ENCODE assay signal across 24 cellular contexts in the genomic region with DNA sequence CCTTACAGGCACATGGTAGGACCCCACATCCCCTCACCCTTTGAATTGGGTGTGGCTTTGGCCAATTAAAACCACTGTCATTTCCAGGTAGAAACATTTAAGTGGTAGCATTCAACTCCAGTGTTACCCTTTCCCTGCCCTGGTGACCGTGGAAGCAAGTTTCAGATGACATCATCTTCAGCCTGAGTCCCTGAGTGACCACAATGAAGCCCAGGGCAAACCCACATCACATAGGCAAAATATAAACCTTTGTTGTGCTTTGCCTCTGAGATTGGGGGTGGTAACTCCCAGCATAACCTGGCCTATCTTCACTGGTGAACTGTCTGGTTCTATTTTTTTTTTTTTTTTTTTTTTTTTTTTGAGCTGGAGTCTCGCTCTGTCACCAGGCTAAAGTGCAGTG.
DNase-seq lines count a peak whose midpoint lies in the region; ATAC-seq and TF ChIP-seq lines count a peak whose summit lies in the region.
"Had no signal": no experiment of that assay in that cellular context is flagged by ENCODE, and none has a peak within 500 bp of the region (broad histone marks: within the 10 kb centered on the region; RNA-seq: fewer than 3 reads in every experiment).

No MANE protein-coding gene starts in this region.

- CTCF ChIA-PET in activated CD4-positive, alpha-beta T cell treated with anti-CD3 and anti-CD28 coated beads for 36 hours (lab: Charles Lee): no interaction called here

- peaks cover 23% of the 10 kb centered on the region for H3K4me1 ChIP-seq in MM.1S (ENCODE audit: low read length)

- H3K79me2 ChIP-seq in MM.1S (ENCODE audit: low read length): no peaks in the 10 kb centered on the region

- H3K4me3 Mint-ChIP-seq in type B pancreatic cell: no peak overlapping the region
- H3K4me3 Mint-ChIP-seq in activated CD4-positive, alpha-beta T cell treated with anti-CD3 and anti-CD28 coated beads for 36 hours: no peak overlapping the region
- H3K4me3 Mint-ChIP-seq: CD8-positive, alpha-beta T cell; IgD-negative memory B cell had no signal

- intact Hi-C loops in head of caudate nucleus (cut with DNase I): no loop called here
- intact Hi-C loops in activated CD4-positive, alpha-beta T cell treated with anti-CD3 and anti-CD28 coated beads for 36 hours (cut with DNase I, micrococcal nuclease): no loop called here

- peaks cover 6% of the 10 kb centered on the region; the same call in 1 of the 2 replicates for H3F3A ChIP-seq in MM.1S (ENCODE audit: insufficient read depth, low read length)

- H3K36me3 Mint-ChIP-seq in type B pancreatic cell: no peaks in the 10 kb centered on the region
- H3K36me3 Mint-ChIP-seq in activated CD4-positive, alpha-beta T cell treated with anti-CD3 and anti-CD28 coated beads for 36 hours (ENCODE audit: low read depth): no peaks in the 10 kb centered on the region
- H3K36me3 Mint-ChIP-seq: CD8-positive, alpha-beta T cell; IgD-negative memory B cell had no signal

- peak overlapping the region; percentile 25; the same call in 1 of the 2 replicates for H3K27ac ChIP-seq in MM.1S (ENCODE audit: low read length)
- H3K27ac ChIP-seq: C4-2B, KMS-11, RWPE1 had no signal

- POLR2A ChIA-PET in activated CD4-positive, alpha-beta T cell treated with anti-CD3 and anti-CD28 coated beads for 36 hours (lab: Charles Lee): no interaction called here

- H3K4me2 ChIP-seq in MM.1S (ENCODE audit: low read depth, low read length): no peak overlapping the region
- H3K4me2 ChIP-seq: KMS-11, SK-N-SH had no signal

- H2AFZ ChIP-seq in MM.1S (ENCODE audit: low read length): no peak overlapping the region

- H3K4me1 Mint-ChIP-seq in type B pancreatic cell (ENCODE audit: unreplicated experiment): peaks cover 5% of the 10 kb centered on the region
- H3K4me1 Mint-ChIP-seq in activated CD4-positive, alpha-beta T cell treated with anti-CD3 and anti-CD28 coated beads for 36 hours: no peaks in the 10 kb centered on the region
- H3K4me1 Mint-ChIP-seq: IgD-negative memory B cell had no signal

- H3K27me3 ChIP-seq in MM.1S (replicated peaks; ENCODE audit: insufficient read depth, low read length): no peaks in the 10 kb centered on the region

- DNase-seq in EL (peak; percentile 34), MM.1S (peak; percentile 55), astrocyte of the hippocampus (ENCODE audit: low read depth, low spot score) (peak; percentile 19), head of caudate nucleus (no peak), COR-L47 (lab: John Stamatoyannopoulos, UW) (no peak), type B pancreatic cell (ENCODE audit: extremely low spot score, unreplicated experiment) (no peak)
- DNase-seq in activated CD4-positive, alpha-beta T cell treated with anti-CD3 and anti-CD28 coated beads for 36 hours: no peak
- DNase-seq: CD8-positive, alpha-beta T cell; DMS153; GF-D8; NCI-H1092; NCI-H1417 treated with DMSO at 0.1 percent for 48 hours; NCI-H1694 treated with DMSO at 0.1 percent for 48 hours; NCI-H2081; NCI-H2227 treated with DMSO at 0.1 percent for 48 hours; NCI-H526 treated with DMSO at 0.1 percent for 48 hours; SHP77; SK-N-SH; SW 1271 had no signal

- TF ChIP-seq CTCF in MM.1S (IDR thresholded peaks at IDR 0.05; ENCODE audit: low read length) (no peak), type B pancreatic cell (conservative IDR thresholded peaks at IDR 0.05) (no peak)

- peaks cover 16% of the 10 kb centered on the region for H3K27me3 Mint-ChIP-seq in type B pancreatic cell
- peaks cover 3% of the 10 kb centered on the region for H3K27me3 Mint-ChIP-seq in activated CD4-positive, alpha-beta T cell treated with anti-CD3 and anti-CD28 coated beads for 36 hours

- no peaks in the 10 kb centered on the region for H3K9me3 Mint-ChIP-seq in type B pancreatic cell
- no peaks in the 10 kb centered on the region for H3K9me3 Mint-ChIP-seq in activated CD4-positive, alpha-beta T cell treated with anti-CD3 and anti-CD28 coated beads for 36 hours (ENCODE audit: low read depth)
- H3K9me3 Mint-ChIP-seq: CD8-positive, alpha-beta T cell had no signal

- H3K9me3 ChIP-seq in MM.1S (replicated peaks; ENCODE audit: insufficient read depth, low read length): no peaks in the 10 kb centered on the region
- H3K9me3 ChIP-seq: SK-N-SH had no signal

- H4K20me1 ChIP-seq in MM.1S (ENCODE audit: insufficient read depth, low read length): no peaks in the 10 kb centered on the region

- H3K4me3 ChIP-seq in MM.1S (ENCODE audit: low read length): no peak overlapping the region

- H3K36me3 ChIP-seq in MM.1S (replicated peaks; ENCODE audit: insufficient read depth, low read length): no peaks in the 10 kb centered on the region

- H3K27ac Mint-ChIP-seq in type B pancreatic cell: no peak overlapping the region
- no peak overlapping the region for H3K27ac Mint-ChIP-seq in activated CD4-positive, alpha-beta T cell treated with anti-CD3 and anti-CD28 coated beads for 36 hours
- H3K27ac Mint-ChIP-seq: CD8-positive, alpha-beta T cell; IgD-negative memory B cell had no signal

- no peaks in the 10 kb centered on the region for H3K9me2 ChIP-seq in MM.1S (replicated peaks; ENCODE audit: insufficient read depth, low read length)
- H3K9me2 ChIP-seq: SK-N-SH had no signal

- H3K9ac ChIP-seq in MM.1S (ENCODE audit: low read length): no peak overlapping the region
- H3K9ac ChIP-seq: KMS-11, SK-N-SH had no signal

- ATAC-seq in activated CD4-positive, alpha-beta T cell treated with anti-CD3 and anti-CD28 coated beads for 36 hours: no peak
- ATAC-seq: CD8-positive, alpha-beta T cell; HCT116 had no signal

Comparison
In these comparisons a context has a peak if more than half of its experiments do, and no peak if none do; other contexts are left out.
1. DNase-seq: peak in EL (single experiment), MM.1S (single experiment) and astrocyte of the hippocampus (single experiment); none in head of caudate nucleus (0 of 42), COR-L47 (single experiment), type B pancreatic cell (single experiment) and activated CD4-positive, alpha-beta T cell treated with anti-CD3 and anti-CD28 coated beads for 36 hours (single experiment).